21 cellular contexts compared by ENCODE assay signal in genomic region chrX:107721966-107722707, GRCh38. TPM values are rescaled to one million over a fixed set of nuclear protein-coding genes. Genes with fewer than 3 reads are reported as not detected.
A peak's percentile ranks its signal among the peaks of the same experiment; 100 is the strongest.
DNase-seq lines count a peak whose midpoint lies in the region; ATAC-seq, FAIRE-seq and TF ChIP-seq lines count a peak whose summit lies in the region.
"Had no signal": no experiment of that assay in that cellular context is flagged by ENCODE, and none has a peak within 500 bp of the region (broad histone marks: within the 10 kb centered on the region; RNA-seq: fewer than 3 reads in every experiment).

No MANE protein-coding gene starts in this region.

- H3K27me3 Mint-ChIP-seq in memory B cell: no peaks in the 10 kb centered on the region
- H3K27me3 Mint-ChIP-seq: activated CD4-positive, alpha-beta T cell treated with anti-CD3 and anti-CD28 coated beads, Interleukin-2, amount 10 ng/mL, durations not matched to agents 7 days and 5 days had no signal

- no peak overlapping the region for H3K9ac ChIP-seq in stomach smooth muscle (ENCODE audit: low read length in 2 of 2)

- H3K36me3 ChIP-seq in Peyer's patch (no peaks in the 10 kb centered on the region), stomach smooth muscle (ENCODE audit: control insufficient read depth in 2 of 2, insufficient read depth in 2 of 2, low read length in 2 of 2) (no peaks in the 10 kb centered on the region)
- H3K36me3 ChIP-seq: BE2C had no signal

- TF ChIP-seq CTCF in Peyer's patch (IDR thresholded peaks at IDR 0.05): no peak

- no peaks in the 10 kb centered on the region for H3K36me3 Mint-ChIP-seq in memory B cell
- H3K36me3 Mint-ChIP-seq: activated naive CD4-positive, alpha-beta T cell treated with anti-CD3 and anti-CD28 coated beads, Interleukin-2, amount 10 ng/mL, durations not matched to agents 7 days and 5 days had no signal

- H3K9me3 Mint-ChIP-seq in memory B cell: no peaks in the 10 kb centered on the region
- H3K9me3 Mint-ChIP-seq: activated CD4-positive, alpha-beta T cell treated with anti-CD3 and anti-CD28 coated beads, Interleukin-2, amount 10 ng/mL, durations not matched to agents 7 days and 5 days; activated naive CD4-positive, alpha-beta T cell treated with anti-CD3 and anti-CD28 coated beads, Interleukin-2, amount 10 ng/mL, durations not matched to agents 7 days and 5 days had no signal

- no peaks in the 10 kb centered on the region for H3K27me3 ChIP-seq in Peyer's patch
- H3K27me3 ChIP-seq in stomach smooth muscle (ENCODE audit: control insufficient read depth in 1 of 2, insufficient read depth in 2 of 2, low read length in 2 of 2): peaks cover 0 to 22% of the 10 kb centered on the region in 2 donors
- H3K27me3 ChIP-seq: BE2C had no signal

- DNase-seq in GM18507 (ENCODE audit: extremely low spot score, insufficient read length, low read depth) (no peak), Peyer's patch (no peak), memory B cell (ENCODE audit: low spot score in 2 of 2) (no peak), NCI-H526 treated with DMSO at 0.1 percent for 48 hours (lab: John Stamatoyannopoulos, UW) (no peak), SKM-1 treated with dmso at 0.1 percent for 144 hours (lab: John Stamatoyannopoulos, UW; ENCODE audit: unreplicated experiment) (no peak), dermis blood vessel endothelial cell (no peak)
- DNase-seq: activated CD4-positive, alpha-beta T cell treated with anti-CD3 and anti-CD28 coated beads, Interleukin-2, amount 10 ng/mL, durations not matched to agents 7 days and 5 days; activated naive CD4-positive, alpha-beta T cell treated with anti-CD3 and anti-CD28 coated beads, Interleukin-2, amount 10 ng/mL, durations not matched to agents 7 days and 5 days; BE2C; DMS153; H7; NCI-H2029 treated with DMSO at 0.1 percent for 48 hours; NCI-H524 treated with DMSO at 0.1 percent for 48 hours; stimulated activated CD4-positive, alpha-beta T cell treated with anti-CD3 and anti-CD28 coated beads, Interleukin-2, amount 100 ng/mL, for 24 hours; trophoblast cell had no signal

- no peak for TF ChIP-seq POLR2A in Peyer's patch (IDR thresholded peaks at IDR 0.05)
- TF ChIP-seq POLR2A in GM18505 (IDR thresholded peaks at IDR 0.05; ENCODE audit: borderline replicate concordance, extremely low read depth, insufficient read depth, insufficient read length): no peak

- H3K27ac ChIP-seq in Peyer's patch (peak overlapping the region; percentile 39 to 65 (median 54)), stomach smooth muscle (ENCODE audit: low read length) (peak overlapping the region; percentile 41)

- H3K4me1 Mint-ChIP-seq in memory B cell: peaks cover 26% of the 10 kb centered on the region

- ATAC-seq in memory B cell (ENCODE audit: low read depth) (no peak), GM18505 (IDR thresholded peaks at IDR 0.05; ENCODE audit: unreplicated experiment) (no peak)
- ATAC-seq: Panc1 had no signal

- peak; percentile 55 for FAIRE-seq in GM18507 (lab: Jason Lieb, UNC)
- FAIRE-seq: endometrium, TTC549 had no signal

- H3K4me3 ChIP-seq in Peyer's patch: no peak overlapping the region
- H3K4me3 ChIP-seq in stomach smooth muscle (ENCODE audit: low read length in 2 of 2): no peak overlapping the region

- H3K9me3 ChIP-seq in Peyer's patch (no peaks in the 10 kb centered on the region), stomach smooth muscle (ENCODE audit: control insufficient read depth in 2 of 2, low read length in 2 of 2) (no peaks in the 10 kb centered on the region)
- H3K9me3 ChIP-seq: BE2C had no signal

- peak overlapping the region; percentile 88 for H3K27ac Mint-ChIP-seq in memory B cell
- H3K27ac Mint-ChIP-seq: activated CD4-positive, alpha-beta T cell treated with anti-CD3 and anti-CD28 coated beads, Interleukin-2, amount 10 ng/mL, durations not matched to agents 7 days and 5 days; activated naive CD4-positive, alpha-beta T cell treated with anti-CD3 and anti-CD28 coated beads, Interleukin-2, amount 10 ng/mL, durations not matched to agents 7 days and 5 days had no signal

- no peak overlapping the region for H3K4me3 Mint-ChIP-seq in memory B cell
- H3K4me3 Mint-ChIP-seq: activated CD4-positive, alpha-beta T cell treated with anti-CD3 and anti-CD28 coated beads, Interleukin-2, amount 10 ng/mL, durations not matched to agents 7 days and 5 days; activated naive CD4-positive, alpha-beta T cell treated with anti-CD3 and anti-CD28 coated beads, Interleukin-2, amount 10 ng/mL, durations not matched to agents 7 days and 5 days had no signal

- peaks cover 0 to 7% (median 2%) of the 10 kb centered on the region in 4 donors for H3K4me1 ChIP-seq in Peyer's patch
- peaks cover 53% of the 10 kb centered on the region for H3K4me1 ChIP-seq in stomach smooth muscle (ENCODE audit: control insufficient read depth, insufficient read depth, low read length)

RNA-seq across cellular contexts. Expression of gene TSC22D3, which starts 53.5 kb away (rescaled TPM):
- total RNA-seq in Peyer's patch (1,000 to 10,000 TPM in 1 of 4 donors, 100 to 1,000 TPM in 3; 185 to 1,146 (median 313) TPM), dermis blood vessel endothelial cell (51.6 and 56.3 TPM in 2 replicates)

RNA-seq across cellular contexts. Expression of gene NCBP2L, which starts 55.4 kb away (rescaled TPM):
- total RNA-seq in Peyer's patch: not detected
- not detected in 2 replicates for total RNA-seq in dermis blood vessel endothelial cell
- total RNA-seq: activated CD4-positive, alpha-beta T cell treated with anti-CD3 and anti-CD28 coated beads, Interleukin-2, amount 10 ng/mL, durations not matched to agents 7 days and 5 days; fibroblast of villous mesenchyme; H7 had no signal
